11 cellular contexts compared by ENCODE assay signal in genomic region chr2:196944570-196944969, GRCh38. TPM values are rescaled to one million over a fixed set of nuclear protein-coding genes. Genes with fewer than 3 reads are reported as not detected.
DNase-seq lines count a peak whose midpoint lies in the region; ATAC-seq and TF ChIP-seq lines count a peak whose summit lies in the region.
"Had no signal": no experiment of that assay in that cellular context is flagged by ENCODE, and none has a peak within 500 bp of the region (broad histone marks: within the 10 kb centered on the region; RNA-seq: fewer than 3 reads in every experiment).

No MANE protein-coding gene starts in this region.

- H3K9me3 ChIP-seq in OCI-LY3 (ENCODE audit: insufficient read depth, low read length) (no peaks in the 10 kb centered on the region), PC-3 (ENCODE audit: low read length) (no peaks in the 10 kb centered on the region)
- H3K9me3 ChIP-seq: SJSA1 had no signal

- H4K20me1 ChIP-seq in OCI-LY3 (ENCODE audit: insufficient read depth, low read length) (no peaks in the 10 kb centered on the region), PC-3 (ENCODE audit: low read length) (no peaks in the 10 kb centered on the region)

- intact Hi-C loops in PC-3 (cut with micrococcal nuclease), result no loop called here

- no peaks in the 10 kb centered on the region for H3F3A ChIP-seq in PC-3 (ENCODE audit: low read length, unreplicated experiment)

- TF ChIP-seq CTCF in OCI-LY3 (IDR thresholded peaks at IDR 0.05; ENCODE audit: low read depth, low read length), result no peak
- TF ChIP-seq CTCF in PC-3 (conservative IDR thresholded peaks at IDR 0.05; ENCODE audit: low read depth, low read length), result no peak

- no TSS peak for BruUV-seq in PC-3 (replicated peaks; lab: Mats Ljungman, UMichigan)

- H3K9me2 ChIP-seq in PC-3 (replicated peaks; ENCODE audit: low read length), result no peaks in the 10 kb centered on the region

- H3K9ac ChIP-seq in OCI-LY3 (ENCODE audit: low read length) (no peak overlapping the region), PC-3 (ENCODE audit: low read length) (no peak overlapping the region)

- H3K4me3 ChIP-seq in OCI-LY3 (ENCODE audit: low read length), result no peak overlapping the region
- H3K4me3 ChIP-seq in PC-3 (ENCODE audit: low read length), result no peak overlapping the region
- H3K4me3 ChIP-seq: SJSA1 had no signal

- H3K27ac ChIP-seq in OCI-LY3 (ENCODE audit: low read length) (peak overlapping the region; percentile 61), PC-3 (ENCODE audit: low read length) (no peak overlapping the region)
- H3K27ac ChIP-seq: SJSA1 had no signal

- H3K27me3 ChIP-seq in OCI-LY3 (ENCODE audit: low read depth, low read length) (no peaks in the 10 kb centered on the region), PC-3 (ENCODE audit: low read length) (no peaks in the 10 kb centered on the region)

- no peak overlapping the region for H2AFZ ChIP-seq in OCI-LY3 (ENCODE audit: low read depth, low read length)
- H2AFZ ChIP-seq in PC-3 (ENCODE audit: low read length), result no peak overlapping the region

- H3K36me3 ChIP-seq in OCI-LY3 (replicated peaks; ENCODE audit: low read depth, low read length) (no peaks in the 10 kb centered on the region), PC-3 (ENCODE audit: low read depth, low read length) (no peaks in the 10 kb centered on the region)
- H3K36me3 ChIP-seq: SJSA1 had no signal

- H3K79me2 ChIP-seq in OCI-LY3 (ENCODE audit: low read length) (no peaks in the 10 kb centered on the region), PC-3 (ENCODE audit: low read length) (no peaks in the 10 kb centered on the region)

- CTCF ChIA-PET in PC-3 (lab: Charles Lee), result no interaction called here

- H3K4me2 ChIP-seq in OCI-LY3 (ENCODE audit: low read length) (peak overlapping the region; percentile 37), PC-3 (ENCODE audit: low read length) (no peak overlapping the region)

- DNase-seq in NCI-H82 treated with DMSO at 0.1 percent for 48 hours (lab: John Stamatoyannopoulos, UW; ENCODE audit: unreplicated experiment) (no peak), NCI-H2227 (lab: John Stamatoyannopoulos, UW; ENCODE audit: unreplicated experiment) (no peak), occipital lobe (lab: John Stamatoyannopoulos, UW) (no peak), PC-3 (no peak)
- DNase-seq: activated CD8-positive, alpha-beta memory T cell treated with anti-CD3 and anti-CD28 coated beads, Interleukin-2, amount 10 ng/mL, durations not matched to agents 7 days and 5 days had no signal

- POLR2A ChIA-PET in PC-3 (lab: Charles Lee; ENCODE audit: unreplicated experiment), result no interaction called here

- ATAC-seq in GM18499 (IDR thresholded peaks at IDR 0.05; ENCODE audit: insufficient read depth, unreplicated experiment) (peak; percentile 92), GM19468 (IDR thresholded peaks at IDR 0.05; ENCODE audit: extremely low read depth, unreplicated experiment) (peak; percentile 66), HG02981 (IDR thresholded peaks at IDR 0.05; ENCODE audit: unreplicated experiment) (peak; percentile 73), PC-3 (no peak)
- ATAC-seq: activated CD8-positive, alpha-beta memory T cell treated with anti-CD3 and anti-CD28 coated beads, Interleukin-2, amount 10 ng/mL, durations not matched to agents 7 days and 5 days; left lobe of liver had no signal

- peaks cover 42% of the 10 kb centered on the region for H3K4me1 ChIP-seq in OCI-LY3 (ENCODE audit: low read length)
- H3K4me1 ChIP-seq in PC-3 (ENCODE audit: insufficient read depth, low read length), result peaks cover 2% of the 10 kb centered on the region; the same call in 1 of the 2 replicates
- H3K4me1 ChIP-seq: SJSA1 had no signal

RNA-seq across cellular contexts. Expression of gene PGAP1, which starts 18.1 kb away (rescaled TPM):
- total RNA-seq in occipital lobe (105 TPM), PC-3 (2014; rRNA removed) (3.5 and 4.5 TPM in 2 replicates)

Comparison
In these comparisons a context has a peak if more than half of its experiments do, and no peak if none do; other contexts are left out.
1. RNA of gene PGAP1, which starts 18.1 kb away (total RNA-seq): 105 TPM in occipital lobe (single experiment); 3.5 to 4.5 TPM in PC-3; every median in the first group is over 10 times any median in the second.